In the genomic region with DNA sequence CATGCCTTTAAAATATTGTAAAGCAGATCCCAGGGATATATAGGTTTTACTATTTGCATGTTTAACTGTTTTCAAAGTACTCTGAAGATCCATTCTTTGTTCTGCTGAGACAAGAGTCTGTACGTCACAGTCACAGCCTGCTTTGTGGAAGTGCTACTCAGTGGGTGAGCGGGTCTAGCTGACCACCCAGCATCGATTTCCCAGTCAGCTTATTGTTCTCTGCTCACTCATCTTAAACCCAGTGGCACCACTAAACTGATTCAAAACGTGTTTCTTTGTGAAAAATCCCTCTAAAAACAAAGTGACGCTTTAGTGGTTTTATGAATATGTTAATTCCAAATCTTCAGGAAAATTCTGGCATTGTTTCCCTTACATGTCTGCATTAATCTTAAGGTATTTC, we compare ENCODE assay signal across 22 cellular contexts. TPM values are rescaled to one million over a fixed set of nuclear protein-coding genes. Genes with fewer than 3 reads are reported as not detected.
DNase-seq lines count a peak whose midpoint lies in the region; ATAC-seq, FAIRE-seq and TF ChIP-seq lines count a peak whose summit lies in the region.
"Had no signal": no experiment of that assay in that cellular context is flagged by ENCODE, and none has a peak within 500 bp of the region (broad histone marks: within the 10 kb centered on the region; RNA-seq: fewer than 3 reads in every experiment).

No MANE protein-coding gene starts in this region.

- in situ Hi-C loops in GM12878 (cut with MboI) = no loop called here

- no peak for TF ChIP-seq EP300 in GM12878 (IDR thresholded peaks at IDR 0.05; ENCODE audit: borderline replicate concordance in 1 of 2, control insufficient read depth in 1 of 2, low read depth in 2 of 2, low read length in 2 of 2)

- RAD21 ChIA-PET in GM12878 (lab: Charles Lee; ENCODE audit: unreplicated experiment) = interaction anchor here (1.0 to 11.4 kb wide), 6 partner anchors 7 to 236 kb away, joined by 5 to 381 read pairs (median 56); partner anchors contain the start of gene PLPP3

- H4K20me1 ChIP-seq in GM12878 (ENCODE audit: control insufficient read depth, insufficient read depth) (no peaks in the 10 kb centered on the region), OCI-LY7 (ENCODE audit: insufficient read depth, low read length) (no peaks in the 10 kb centered on the region)

- CTCF ChIA-PET in GM12878 (lab: Yijun Ruan, JAX) (interaction anchor here (0.6 to 11.0 kb wide), 4 partner anchors 12 to 157 kb away, joined by 3 to 253 read pairs (median 4); partner anchors contain the start of gene PLPP3), OCI-LY7 (lab: Charles Lee; ENCODE audit: unreplicated experiment) (no interaction called here)

- H3K9me3 ChIP-seq in GM12878 (replicated peaks; ENCODE audit: control insufficient read depth, insufficient read depth, low read length) (no peaks in the 10 kb centered on the region), iPS-20b (ENCODE audit: insufficient read depth, low read depth, low read length) (no peaks in the 10 kb centered on the region), OCI-LY7 (ENCODE audit: low read length) (no peaks in the 10 kb centered on the region)
- H3K9me3 ChIP-seq: heart right ventricle, mucosa of descending colon, SK-N-SH had no signal

- peak; percentile 7 for DNase-seq in NCI-H2227 (lab: John Stamatoyannopoulos, UW; ENCODE audit: unreplicated experiment)
- DNase-seq in NCI-H2227 treated with DMSO at 0.1 percent for 48 hours (lab: John Stamatoyannopoulos, UW) = no peak
- DNase-seq in GM12878 (ENCODE audit: low read depth, low spot score) = no peak
- DNase-seq in renal cortical epithelial cell (ENCODE audit: low read depth) = peak; percentile 53
- no peak for DNase-seq in hypothalamus (lab: John Stamatoyannopoulos, UW)
- no peak for DNase-seq in OCI-LY7 (ENCODE audit: low spot score)
- DNase-seq: activated CD4-positive, alpha-beta T cell treated with anti-CD3 and anti-CD28 coated beads, Interleukin-2, amount 10 ng/mL, durations not matched to agents 7 days and 5 days; activated CD8-positive, alpha-beta memory T cell treated with anti-CD3 and anti-CD28 coated beads, Interleukin-2, amount 10 ng/mL, durations not matched to agents 7 days and 5 days; activated naive CD4-positive, alpha-beta T cell treated with anti-CD3 and anti-CD28 coated beads for 36 hours; amniotic stem cell; CD4-positive, alpha-beta memory T cell; heart right ventricle; mucosa of descending colon; NCI-H146; NCI-H2171; NCI-H526 treated with DMSO at 0.1 percent for 48 hours; posterior cingulate gyrus; SK-N-SH; T-helper 17 cell had no signal

- H3K4me1 ChIP-seq in GM12878 (ENCODE audit: control insufficient read depth, insufficient read depth, low read length) = no peaks in the 10 kb centered on the region; the same call in 1 of the 2 replicates
- peaks cover 71% of the 10 kb centered on the region for H3K4me1 ChIP-seq in iPS-20b (ENCODE audit: insufficient read depth, low read length)
- H3K4me1 ChIP-seq in OCI-LY7 (ENCODE audit: insufficient read depth, low read length, poor library complexity, severe bottlenecking) = peaks cover 31% of the 10 kb centered on the region

- H3K79me2 ChIP-seq in GM12878 (ENCODE audit: control insufficient read depth, insufficient read depth, low read length) = no peaks in the 10 kb centered on the region
- H3K79me2 ChIP-seq in OCI-LY7 (ENCODE audit: insufficient read depth, low read depth, low read length) = no peaks in the 10 kb centered on the region

- no peak overlapping the region for H3K9ac ChIP-seq in GM12878 (ENCODE audit: control insufficient read depth, insufficient read depth, low read length)
- H3K9ac ChIP-seq in iPS-20b (ENCODE audit: low read depth, low read length) = peak overlapping the region; percentile 43; the same call in 1 of the 2 replicates
- H3K9ac ChIP-seq: SK-N-SH had no signal

- no peak for TF ChIP-seq CTCF in GM12878 (IDR thresholded peaks at IDR 0.05 in 2 of 3, conservative IDR thresholded peaks at IDR 0.05 in 1 of 3; ENCODE audit: control insufficient read depth in 2 of 3, extremely low read depth in 1 of 3, insufficient read depth in 1 of 3, low read depth in 3 of 3, low read length in 3 of 3)
- TF ChIP-seq CTCF in OCI-LY7 (conservative IDR thresholded peaks at IDR 0.05; ENCODE audit: low read length) = no peak

- TF ChIP-seq POLR2A in GM12878 (IDR thresholded peaks at IDR 0.05; ENCODE audit: low read depth, low read length) = no peak

- H3K9me2 ChIP-seq in OCI-LY7 (ENCODE audit: insufficient read depth, low read length) = no peaks in the 10 kb centered on the region
- H3K9me2 ChIP-seq: SK-N-SH had no signal

- no peak for TF ChIP-seq RAD21 in GM12878 (IDR thresholded peaks at IDR 0.05; ENCODE audit: insufficient read depth, low read depth, low read length)

- WGBS in GM12878 (ENCODE audit: insufficient coverage, insufficient replicate concordance, low lambda C conversion rate, missing lambda C conversion rate) = 24% methylated on average over 5 of the region's 5 CpGs

- H2AFZ ChIP-seq in GM12878 (ENCODE audit: control insufficient read depth, low read depth, low read length) (no peak overlapping the region), OCI-LY7 (ENCODE audit: low read length) (no peak overlapping the region)

- H3K4me3 ChIP-seq in GM12878 (no peak overlapping the region), iPS-20b (ENCODE audit: low read length) (no peak overlapping the region), OCI-LY7 (ENCODE audit: low read depth, low read length, poor library complexity, severe bottlenecking) (no peak overlapping the region)
- H3K4me3 ChIP-seq: heart right ventricle, mucosa of descending colon had no signal

- H3K27me3 ChIP-seq in GM12878 (replicated peaks in 1 of 2; ENCODE audit: control insufficient read depth in 2 of 2, insufficient read depth in 2 of 2, low read length in 1 of 2) = 0 out of 4 replicates have a peak, but pooled peaks cover 0 to 3% of the 10 kb centered on the region in 2 experiments
- H3K27me3 ChIP-seq in iPS-20b (ENCODE audit: insufficient read depth, low read length) = no peaks in the 10 kb centered on the region
- H3K27me3 ChIP-seq: heart right ventricle had no signal

- ATAC-seq in GM12878 = peak; percentile 12; the same call in 2 of the 3 replicates
- no peak for ATAC-seq in HG03159 (IDR thresholded peaks at IDR 0.05; ENCODE audit: unreplicated experiment)
- ATAC-seq: activated CD8-positive, alpha-beta memory T cell treated with anti-CD3 and anti-CD28 coated beads, Interleukin-2, amount 10 ng/mL, durations not matched to agents 7 days and 5 days; heart right ventricle; T-helper 17 cell had no signal

- H3K36me3 ChIP-seq in GM12878 (ENCODE audit: control insufficient read depth in 2 of 2, insufficient read depth in 2 of 2, low read length in 1 of 2) = no peaks in the 10 kb centered on the region
- H3K36me3 ChIP-seq in iPS-20b (ENCODE audit: insufficient read depth, low read depth, low read length) = no peaks in the 10 kb centered on the region
- H3K36me3 ChIP-seq in OCI-LY7 (ENCODE audit: insufficient read depth, low read length) = no peaks in the 10 kb centered on the region

- POLR2A ChIA-PET in GM12878 (lab: Charles Lee) = interaction anchor here (0.7 to 11.1 kb wide), 4 partner anchors 8 to 690 kb away, joined by 3 to 195 read pairs (median 7); partner anchors contain the start of gene PLPP3
- POLR2A ChIA-PET in OCI-LY7 (lab: Charles Lee) = interaction anchor here (0.7 to 5.3 kb wide), 4 partner anchors 8 to 1249 kb away, joined by 3 to 30 read pairs (median 3); no protein-coding TSS in a partner anchor

- no peak overlapping the region for H3K27ac ChIP-seq in GM12878 (ENCODE audit: control insufficient read depth, insufficient read depth)
- H3K27ac ChIP-seq in iPS-20b (ENCODE audit: low read length) = peak overlapping the region; percentile 34
- no peak overlapping the region for H3K27ac ChIP-seq in OCI-LY7 (ENCODE audit: low read depth, low read length, poor library complexity, severe bottlenecking)
- H3K27ac ChIP-seq: 22Rv1 had no signal

- FAIRE-seq in GM12878 (lab: Jason Lieb, UNC) = no peak

- SMC1A ChIA-PET in GM12878 (lab: Charles Lee; ENCODE audit: uncharacterized antibody, unreplicated experiment) = interaction anchor here (0.8 to 14.1 kb wide), 10 partner anchors 10 to 495 kb away, joined by 3 to 439 read pairs (median 6); partner anchors contain the start of gene PLPP3

- intact Hi-C loops in GM12878 (cut with micrococcal nuclease; ENCODE audit: unreplicated experiment) = loop anchor here (10.0 kb wide), 1 partner anchor 1352 kb away; the partner anchor contains the start of gene USP24
- intact Hi-C loops in OCI-LY7 (cut with micrococcal nuclease; ENCODE audit: unreplicated experiment) = no loop called here

- H3K4me2 ChIP-seq in GM12878 (ENCODE audit: control insufficient read depth, insufficient read depth) (no peak overlapping the region), OCI-LY7 (ENCODE audit: low read length) (no peak overlapping the region)
- H3K4me2 ChIP-seq: SK-N-SH had no signal

- BruUV-seq in GM12878 (replicated peaks; lab: Mats Ljungman, UMichigan) = no TSS peak
- BruUV-seq in OCI-LY7 (replicated peaks; lab: Mats Ljungman, UMichigan) = no TSS peak

TF ChIP-seq in GM12878, 131 proteins besides CTCF, POLR2A, EP300 and RAD21 (continues in another document):
- no peak for TF ChIP-seq MTA2 (IDR thresholded peaks at IDR 0.05; ENCODE audit: low read depth)
- TF ChIP-seq ZNF384 (IDR thresholded peaks at IDR 0.05; ENCODE audit: borderline replicate concordance, low read depth, low read length) = no peak
- TF ChIP-seq SMAD5 (IDR thresholded peaks at IDR 0.05; ENCODE audit: low read depth) = no peak
- no peak for TF ChIP-seq HCFC1 (IDR thresholded peaks at IDR 0.05; ENCODE audit: low read length)
- TF ChIP-seq IKZF1 (conservative IDR thresholded peaks at IDR 0.05) = 0 out of 2 replicates have a peak, but pooled peaks have one; percentile 11

RNA-seq across cellular contexts. Expression of gene PLPP3, which starts 12.4 kb away (rescaled TPM):
- 6.0 and 6.5 TPM in 2 replicates for total RNA-seq in GM12878 (2013; cell fraction: nucleolus; rRNA removed)
- 11.0 and 13.2 TPM in 2 replicates for total RNA-seq in GM12878 (2014; rRNA removed)
- 9.1 and 9.7 TPM in 2 replicates for total RNA-seq in GM12878 (2014; rRNA removed; fragmentation: Illumina TruSeq; extraction: Trizol)
- total RNA-seq in GM12878 (2021) = 9.9 and 12.1 TPM in 2 replicates
- 0.16 TPM for polyA plus RNA-seq in GM12878 (2011; ENCODE audit: low read depth)
- 25.0 and 26.8 TPM in 2 replicates for polyA plus RNA-seq in GM12878 (2011; rRNA removed)
- polyA plus RNA-seq in GM12878 (2011; cell fraction: cytosol; rRNA removed) = 23.2 and 27.3 TPM in 2 replicates
- 16.6 and 18.4 TPM in 2 replicates for polyA plus RNA-seq in GM12878 (2011; cell fraction: nucleus; rRNA removed)
- 0.20 and 0.21 TPM in 2 replicates for polyA plus RNA-seq in GM12878 (2012)
- 11.5 and 12.1 TPM in 2 replicates for polyA plus RNA-seq in GM12878 (2014; fragmentation: Illumina TruSeq; extraction: Trizol)
- 1 to 10 TPM; 7.4 to 8.0 TPM for polyA plus RNA-seq in GM12878 (2014; fragmentation: Nextera tagmentation; extraction: Ambion mirVana)
- 11.0 and 12.9 TPM in 2 replicates for polyA plus RNA-seq in GM12878 (2014; rRNA removed)
- polyA plus RNA-seq in GM12878 (2016; fragmentation: Nextera tagmentation; extraction: Ambion mirVana) = 1 to 10 TPM; 6.4 to 8.2 TPM
- 30.0 and 37.0 TPM in 2 replicates for polyA minus RNA-seq in GM12878 (2011; rRNA and poly(A)+ RNA removed)
- 8.2 and 12.4 TPM in 2 replicates for polyA minus RNA-seq in GM12878 (2011; cell fraction: cytosol; rRNA and poly(A)+ RNA removed)
- polyA minus RNA-seq in GM12878 (2011; cell fraction: nucleus; rRNA and poly(A)+ RNA removed) = 21.8 and 40.8 TPM in 2 replicates
- 5.9 and 9.9 TPM in 2 replicates for total RNA-seq in renal cortical epithelial cell
- total RNA-seq in OCI-LY7 (2014; rRNA removed; shearing (Covaris generic)) = 0.92 and 1.4 TPM in 2 replicates
- total RNA-seq in OCI-LY7 (2022) = 1.7 and 2.4 TPM in 2 replicates
- total RNA-seq: activated CD4-positive, alpha-beta T cell treated with anti-CD3 and anti-CD28 coated beads, Interleukin-2, amount 10 ng/mL, durations not matched to agents 7 days and 5 days; activated CD8-positive, alpha-beta memory T cell treated with anti-CD3 and anti-CD28 coated beads, Interleukin-2, amount 10 ng/mL, durations not matched to agents 7 days and 5 days; activated naive CD4-positive, alpha-beta T cell treated with anti-CD3 and anti-CD28 coated beads for 36 hours had no signal
- polyA plus RNA-seq: CD4-positive, alpha-beta memory T cell had no signal

Comparison
In these comparisons a context has a peak if more than half of its experiments do, and no peak if none do; other contexts are left out.
1. DNase-seq: peak in NCI-H2227 (single experiment) and renal cortical epithelial cell (single experiment); none in NCI-H2227 treated with DMSO at 0.1 percent for 48 hours (single experiment), GM12878 (single experiment), hypothalamus (0 of 51) and OCI-LY7 (single experiment).